26 cellular contexts compared by ENCODE assay signal in genomic region chr4:174654634-174655033, GRCh38.
"Had no signal": no experiment of that assay in that cellular context is flagged by ENCODE, and none has a peak within 500 bp of the region (broad histone marks: within the 10 kb centered on the region; RNA-seq: fewer than 3 reads in every experiment).

No MANE protein-coding gene starts in this region.

- H3K36me3 Mint-ChIP-seq: activated naive CD4-positive, alpha-beta T cell treated with anti-CD3 and anti-CD28 coated beads, Interleukin-2, amount 10 ng/mL, durations not matched to agents 7 days and 5 days; activated naive CD4-positive, alpha-beta T cell treated with anti-CD3 and anti-CD28 coated beads, Interleukin-2, amount 50 U/mL, for 72 hours; activated naive CD8-positive, alpha-beta T cell treated with anti-CD3 and anti-CD28 coated beads, Interleukin-2, amount 10 ng/mL, durations not matched to agents 7 days and 5 days; brain; WTC11 had no signal

- H3K9me3 Mint-ChIP-seq: activated CD4-positive, alpha-beta memory T cell treated with anti-CD3 and anti-CD28 coated beads, Interleukin-2, amount 10 ng/mL, durations not matched to agents 7 days and 5 days; activated CD4-positive, alpha-beta T cell treated with anti-CD3 and anti-CD28 coated beads, Interleukin-2, amount 10 ng/mL, durations not matched to agents 7 days and 5 days; activated naive CD4-positive, alpha-beta T cell treated with anti-CD3 and anti-CD28 coated beads, Interleukin-2, amount 10 ng/mL, durations not matched to agents 7 days and 5 days; activated naive CD4-positive, alpha-beta T cell treated with anti-CD3 and anti-CD28 coated beads, Interleukin-2, amount 50 U/mL, for 72 hours; activated naive CD8-positive, alpha-beta T cell treated with anti-CD3 and anti-CD28 coated beads, Interleukin-2, amount 10 ng/mL, durations not matched to agents 7 days and 5 days; activated T-cell treated with anti-CD3 and anti-CD28 coated beads, Interleukin-2, amount 50 U/mL, for 24 hours; activated T-cell treated with anti-CD3 and anti-CD28 coated beads, Interleukin-2, amount 50 U/mL, for 72 hours; brain; central memory CD8-positive, alpha-beta T cell; dendritic cell treated with granulocyte-macrophage colony-stimulating factor and Interleukin-4, amounts not matched to agents 40 ng/mL and 50 ng/mL, for 4 days; endodermal cell; WTC11 had no signal

- ATAC-seq: activated naive CD4-positive, alpha-beta T cell treated with anti-CD3 and anti-CD28 coated beads, Interleukin-2, amount 50 U/mL, for 72 hours; activated T-cell treated with anti-CD3 and anti-CD28 coated beads, Interleukin-2, amount 50 U/mL, for 72 hours; foreskin keratinocyte; gastrocnemius medialis; heart left ventricle; WTC11 had no signal

- H3K4me1 Mint-ChIP-seq: activated CD4-positive, alpha-beta memory T cell treated with anti-CD3 and anti-CD28 coated beads, Interleukin-2, amount 10 ng/mL, durations not matched to agents 7 days and 5 days; activated CD4-positive, alpha-beta T cell treated with anti-CD3 and anti-CD28 coated beads, Interleukin-2, amount 10 ng/mL, durations not matched to agents 7 days and 5 days; activated naive CD4-positive, alpha-beta T cell treated with anti-CD3 and anti-CD28 coated beads, Interleukin-2, amount 10 ng/mL, durations not matched to agents 7 days and 5 days; activated naive CD8-positive, alpha-beta T cell treated with anti-CD3 and anti-CD28 coated beads, Interleukin-2, amount 10 ng/mL, durations not matched to agents 7 days and 5 days; brain; central memory CD8-positive, alpha-beta T cell; endodermal cell; WTC11 had no signal

- H3K27ac Mint-ChIP-seq: activated CD4-positive, alpha-beta memory T cell treated with anti-CD3 and anti-CD28 coated beads, Interleukin-2, amount 10 ng/mL, durations not matched to agents 7 days and 5 days; activated CD4-positive, alpha-beta T cell treated with anti-CD3 and anti-CD28 coated beads, Interleukin-2, amount 10 ng/mL, durations not matched to agents 7 days and 5 days; activated naive CD4-positive, alpha-beta T cell treated with anti-CD3 and anti-CD28 coated beads, Interleukin-2, amount 10 ng/mL, durations not matched to agents 7 days and 5 days; activated naive CD4-positive, alpha-beta T cell treated with anti-CD3 and anti-CD28 coated beads, Interleukin-2, amount 50 U/mL, for 72 hours; activated naive CD8-positive, alpha-beta T cell treated with anti-CD3 and anti-CD28 coated beads, Interleukin-2, amount 10 ng/mL, durations not matched to agents 7 days and 5 days; activated T-cell treated with anti-CD3 and anti-CD28 coated beads, Interleukin-2, amount 50 U/mL, for 24 hours; activated T-cell treated with anti-CD3 and anti-CD28 coated beads, Interleukin-2, amount 50 U/mL, for 72 hours; brain; dendritic cell treated with granulocyte-macrophage colony-stimulating factor and Interleukin-4, amounts not matched to agents 40 ng/mL and 50 ng/mL, for 4 days; endodermal cell; WTC11 had no signal

- H3K27me3 Mint-ChIP-seq: activated CD4-positive, alpha-beta memory T cell treated with anti-CD3 and anti-CD28 coated beads, Interleukin-2, amount 10 ng/mL, durations not matched to agents 7 days and 5 days; activated naive CD4-positive, alpha-beta T cell treated with anti-CD3 and anti-CD28 coated beads, Interleukin-2, amount 10 ng/mL, durations not matched to agents 7 days and 5 days; activated naive CD8-positive, alpha-beta T cell treated with anti-CD3 and anti-CD28 coated beads, Interleukin-2, amount 10 ng/mL, durations not matched to agents 7 days and 5 days; brain; central memory CD8-positive, alpha-beta T cell; dendritic cell treated with granulocyte-macrophage colony-stimulating factor and Interleukin-4, amounts not matched to agents 40 ng/mL and 50 ng/mL, for 4 days had no signal

- DNase-seq: activated CD4-positive, alpha-beta memory T cell treated with anti-CD3 and anti-CD28 coated beads, Interleukin-2, amount 10 ng/mL, durations not matched to agents 7 days and 5 days; activated CD4-positive, alpha-beta T cell treated with anti-CD3 and anti-CD28 coated beads for 1 hour; activated CD4-positive, alpha-beta T cell treated with anti-CD3 and anti-CD28 coated beads for 4 hours; activated CD4-positive, alpha-beta T cell treated with anti-CD3 and anti-CD28 coated beads, Interleukin-2, amount 10 ng/mL, durations not matched to agents 7 days and 5 days; activated CD4-positive, alpha-beta T cell treated with anti-CD3 and anti-CD28 coated beads, Interleukin-2, amount 50 U/mL, for 4 hours; activated CD8-positive, alpha-beta memory T cell treated with anti-CD3 and anti-CD28 coated beads, Interleukin-2, amount 50 U/mL, for 48 hours; activated gamma-delta T cell; activated naive CD4-positive, alpha-beta T cell; activated naive CD4-positive, alpha-beta T cell treated with anti-CD3 and anti-CD28 coated beads, Interleukin-2, amount 10 ng/mL, durations not matched to agents 7 days and 5 days; activated naive CD8-positive, alpha-beta T cell treated with anti-CD3 and anti-CD28 coated beads, Interleukin-2, amount 10 ng/mL, durations not matched to agents 7 days and 5 days; activated T-cell treated with anti-CD3 and anti-CD28 coated beads for 4 hours; activated T-cell treated with anti-CD3 and anti-CD28 coated beads, Interleukin-2, amount 50 U/mL, for 24 hours; activated T-cell treated with anti-CD3 and anti-CD28 coated beads, Interleukin-2, amount 50 U/mL, for 72 hours; dorsolateral prefrontal cortex; effector memory CD4-positive, alpha-beta T cell; endodermal cell; foreskin keratinocyte; gastrocnemius medialis; glutamatergic neuron; heart left ventricle; T-helper 2 cell had no signal

- H3K4me3 Mint-ChIP-seq: activated CD4-positive, alpha-beta memory T cell treated with anti-CD3 and anti-CD28 coated beads, Interleukin-2, amount 10 ng/mL, durations not matched to agents 7 days and 5 days; activated CD4-positive, alpha-beta T cell treated with anti-CD3 and anti-CD28 coated beads, Interleukin-2, amount 10 ng/mL, durations not matched to agents 7 days and 5 days; activated naive CD4-positive, alpha-beta T cell treated with anti-CD3 and anti-CD28 coated beads, Interleukin-2, amount 10 ng/mL, durations not matched to agents 7 days and 5 days; activated naive CD8-positive, alpha-beta T cell treated with anti-CD3 and anti-CD28 coated beads, Interleukin-2, amount 10 ng/mL, durations not matched to agents 7 days and 5 days; activated T-cell treated with anti-CD3 and anti-CD28 coated beads, Interleukin-2, amount 50 U/mL, for 24 hours; activated T-cell treated with anti-CD3 and anti-CD28 coated beads, Interleukin-2, amount 50 U/mL, for 72 hours; brain; central memory CD8-positive, alpha-beta T cell; dendritic cell treated with granulocyte-macrophage colony-stimulating factor and Interleukin-4, amounts not matched to agents 40 ng/mL and 50 ng/mL, for 4 days; endodermal cell; WTC11 had no signal
